ENCODE assay signal across 26 cellular contexts in genomic region chr3:168239287-168239686, GRCh38.
"Had no signal": no experiment of that assay in that cellular context is flagged by ENCODE, and none has a peak within 500 bp of the region (broad histone marks: within the 10 kb centered on the region; RNA-seq: fewer than 3 reads in every experiment).

No MANE protein-coding gene starts in this region.

- H3K27ac Mint-ChIP-seq: mesothelial cell of epicardium; naive thymus-derived CD4-positive, alpha-beta T cell; nephron; neural progenitor cell; progenitor cell of endocrine pancreas had no signal

- H3K4me3 Mint-ChIP-seq: mesothelial cell of epicardium; naive thymus-derived CD4-positive, alpha-beta T cell; nephron; neural progenitor cell had no signal

- ATAC-seq: heart right ventricle; left cardiac atrium; left lung; mucosa of descending colon; naive thymus-derived CD4-positive, alpha-beta T cell; right lobe of liver had no signal

- H3K36me3 Mint-ChIP-seq: mesothelial cell of epicardium; naive thymus-derived CD4-positive, alpha-beta T cell; neural progenitor cell had no signal

- H3K4me1 Mint-ChIP-seq: naive thymus-derived CD4-positive, alpha-beta T cell; neural progenitor cell had no signal

- DNase-seq: dermis blood vessel endothelial cell; effector memory CD4-positive, alpha-beta T cell; erythroblast; esophagus squamous epithelium; foreskin melanocyte; glutamatergic neuron; heart right ventricle; hippocampal formation; left cardiac atrium; left lung; mesenchymal stem cell; mucosa of descending colon; naive thymus-derived CD4-positive, alpha-beta T cell; right lobe of liver; small intestine; stimulated activated CD4-positive, alpha-beta T cell treated with anti-CD3 and anti-CD28 coated beads, Interleukin-15, amount 100 ng/mL, for 24 hours; stimulated activated CD4-positive, alpha-beta T cell treated with anti-CD3 and anti-CD28 coated beads, Interleukin-2, amount 100 ng/mL, for 48 hours; stimulated activated CD8-positive, alpha-beta memory T cell treated with anti-CD3 and anti-CD28 coated beads, Interleukin-4, amount 100 ng/mL, for 48 hours; stimulated activated naive CD4-positive, alpha-beta T cell; stomach; thyroid gland; trophoblast cell had no signal
